In the genomic region with DNA sequence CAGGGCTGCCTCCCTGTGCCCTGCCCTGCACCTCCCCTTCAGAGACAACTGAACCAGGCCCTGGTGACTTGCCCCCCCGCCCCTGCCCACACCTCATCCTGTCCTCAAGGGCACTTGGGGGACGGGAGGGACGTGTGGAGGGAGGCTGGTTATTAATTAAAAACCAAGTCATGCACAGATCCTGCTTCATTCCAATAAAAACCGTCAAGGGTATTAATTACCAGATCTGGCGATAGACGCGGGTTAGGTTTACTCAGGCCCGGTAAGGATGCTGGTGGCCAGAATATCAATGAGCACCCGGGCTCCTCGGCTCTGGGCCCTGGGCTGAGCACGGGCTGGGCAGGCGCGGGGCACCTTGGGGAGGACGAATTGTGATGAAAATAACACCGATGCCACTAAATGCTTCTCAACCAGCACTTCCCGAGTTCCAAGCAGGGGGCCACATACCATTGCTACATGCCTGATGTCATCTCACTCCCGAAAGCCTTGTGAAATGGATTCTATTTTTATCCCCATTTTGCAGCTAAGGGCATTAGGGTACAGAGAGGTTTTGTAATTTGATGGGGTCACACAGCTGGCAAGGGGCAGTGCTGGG, we compare ENCODE assay signal across 10 cellular contexts. TPM values are rescaled to one million over a fixed set of nuclear protein-coding genes. Genes with fewer than 3 reads are reported as not detected.
DNase-seq lines count a peak whose midpoint lies in the region; ATAC-seq and TF ChIP-seq lines count a peak whose summit lies in the region.
"Had no signal": no experiment of that assay in that cellular context is flagged by ENCODE, and none has a peak within 500 bp of the region (broad histone marks: within the 10 kb centered on the region; RNA-seq: fewer than 3 reads in every experiment).

No MANE protein-coding gene starts in this region.

- H3K4me2 ChIP-seq in osteoblast (ENCODE audit: insufficient read depth, low read length) = peak overlapping the region; percentile 43
- H3K4me2 ChIP-seq: KMS-11 had no signal

- no peaks in the 10 kb centered on the region for H3K9me3 ChIP-seq in osteoblast (ENCODE audit: low read depth, low read length)

- H3K4me1 ChIP-seq in osteoblast (ENCODE audit: insufficient read depth, low read length) = peaks cover 17% of the 10 kb centered on the region
- H3K4me1 ChIP-seq in foreskin keratinocyte = no peaks in the 10 kb centered on the region

- H3K27ac ChIP-seq in osteoblast (ENCODE audit: low read depth, low read length) (peak overlapping the region; percentile 39), foreskin keratinocyte (no peak overlapping the region)
- H3K27ac ChIP-seq: KMS-11 had no signal

- H4K20me1 ChIP-seq in osteoblast (ENCODE audit: insufficient read depth, low read length) = no peaks in the 10 kb centered on the region

- BruUV-seq in Calu3 (replicated peaks; lab: Mats Ljungman, UMichigan) = no TSS peak

- H3K4me3 ChIP-seq in osteoblast (ENCODE audit: insufficient read depth, low read length) = no peak overlapping the region

- no peaks in the 10 kb centered on the region for H3K9me3 Mint-ChIP-seq in Calu3 (ENCODE audit: low read depth, unreplicated experiment)

- intact Hi-C loops in Calu3 (cut with micrococcal nuclease; ENCODE audit: unreplicated experiment) = no loop called here

- DNase-seq in GM03348 (ENCODE audit: low spot score) = peak; percentile 70
- peak; percentile 40 for DNase-seq in NCI-H460 (ENCODE audit: extremely low read depth, low read depth)
- DNase-seq in fibroblast of gingiva (ENCODE audit: low read depth) = peak; percentile 90
- peak; percentile 66 for DNase-seq in osteoblast (ENCODE audit: insufficient read length, low spot score, missing footprints)
- no peak for DNase-seq in foreskin keratinocyte
- DNase-seq in DMS153 treated with DMSO at 0.1 percent for 48 hours (lab: John Stamatoyannopoulos, UW; ENCODE audit: unreplicated experiment) = no peak
- DNase-seq in Calu3 = no peak
- DNase-seq in ureter (ENCODE audit: low spot score) = no peak

- CTCF ChIA-PET in Calu3 (lab: Charles Lee) = no interaction called here

- no peaks in the 10 kb centered on the region for H3K27me3 ChIP-seq in osteoblast (ENCODE audit: insufficient read depth, low read length)
- no peaks in the 10 kb centered on the region for H3K27me3 ChIP-seq in foreskin keratinocyte

- peak overlapping the region; percentile 46 for H2AFZ ChIP-seq in osteoblast (ENCODE audit: low read length)

- no peak overlapping the region for H3K27ac Mint-ChIP-seq in Calu3 (ENCODE audit: unreplicated experiment)

- no peak overlapping the region for H3K4me3 Mint-ChIP-seq in Calu3 (ENCODE audit: low read depth, unreplicated experiment)

- no peak for ATAC-seq in foreskin keratinocyte
- ATAC-seq: Panc1 had no signal

- H3K36me3 Mint-ChIP-seq in Calu3 (ENCODE audit: insufficient read depth, unreplicated experiment) = no peaks in the 10 kb centered on the region

- H3K4me1 Mint-ChIP-seq in Calu3 (ENCODE audit: low read depth, unreplicated experiment) = no peaks in the 10 kb centered on the region

- H3K79me2 ChIP-seq in osteoblast (ENCODE audit: insufficient read depth, low read length) = no peaks in the 10 kb centered on the region

- H3K36me3 ChIP-seq in osteoblast (ENCODE audit: insufficient read depth, low read length) = no peaks in the 10 kb centered on the region

- TF ChIP-seq CTCF in osteoblast (IDR thresholded peaks at IDR 0.05; ENCODE audit: extremely low read depth, low read depth, low read length) = no peak
- TF ChIP-seq CTCF in foreskin keratinocyte (conservative IDR thresholded peaks at IDR 0.05) = no peak
- no peak for TF ChIP-seq CTCF in Calu3 (IDR thresholded peaks at IDR 0.05; ENCODE audit: unreplicated experiment)

- H3K27me3 Mint-ChIP-seq in Calu3 (ENCODE audit: unreplicated experiment) = no peaks in the 10 kb centered on the region

RNA-seq across cellular contexts. Expression of gene GTF2IRD1, which starts 24.5 kb away (rescaled TPM):
- 26.6 and 27.3 TPM in 2 replicates for total RNA-seq in NCI-H460 (2014; rRNA removed; shearing (Covaris generic))
- polyA plus RNA-seq in NCI-H460 (2014; cell fraction: nucleus; rRNA removed) = 19.9 and 22.8 TPM in 2 replicates
- total RNA-seq in osteoblast (15.9 and 18.6 TPM in 2 replicates), foreskin keratinocyte (23.8 and 27.1 TPM in 2 replicates), Calu3 (2022) (29.2 and 31.1 TPM in 2 replicates), ureter (30.0 TPM)
- 35.4 and 36.7 TPM in 2 replicates for polyA plus RNA-seq in foreskin keratinocyte

Comparison
In these comparisons a context has a peak if more than half of its experiments do, and no peak if none do; other contexts are left out.
1. DNase-seq: peak in GM03348 (single experiment), NCI-H460 (single experiment), fibroblast of gingiva (single experiment) and osteoblast (single experiment); none in foreskin keratinocyte (0 of 2), DMS153 treated with DMSO at 0.1 percent for 48 hours (single experiment), Calu3 (single experiment) and ureter (single experiment).